In genomic region chr2:69017080-69017479, GRCh38 we compare ENCODE assay signal across 1 cellular context.
TF ChIP-seq lines count a peak whose summit lies in the region.

No MANE protein-coding gene starts in this region.

TF ChIP-seq in K562, 482 proteins besides CTCF, POLR2A, EP300 and RAD21 (continued from another document and continues in another):
- TF ChIP-seq FOXM1 (IDR thresholded peaks at IDR 0.05; ENCODE audit: low read depth) (no peak), FOXM1 (CRISPR knock-in tag; IDR thresholded peaks at IDR 0.05; ENCODE audit: low read depth) (no peak), THRB (CRISPR knock-in tag; conservative IDR thresholded peaks at IDR 0.05) (no peak), NFE2L1 (tag; IDR thresholded peaks at IDR 0.05; ENCODE audit: borderline replicate concordance, low read depth) (peak; percentile 87), HNRNPL (IDR thresholded peaks at IDR 0.05; ENCODE audit: low read depth, low read length) (no peak), MAFK (IDR thresholded peaks at IDR 0.05; ENCODE audit: low read length) (peak; percentile 97), ZNF316 (IDR thresholded peaks at IDR 0.05) (peak; percentile 98), ZBTB49 (CRISPR knock-in tag; IDR thresholded peaks at IDR 0.05; ENCODE audit: borderline replicate concordance) (no peak), PREB (CRISPR knock-in tag; IDR thresholded peaks at IDR 0.05) (no peak), CREB5 (CRISPR knock-in tag; IDR thresholded peaks at IDR 0.05) (no peak), ZNF253 (CRISPR knock-in tag; conservative IDR thresholded peaks at IDR 0.05) (no peak), TFAP4 (CRISPR knock-in tag; IDR thresholded peaks at IDR 0.05; ENCODE audit: borderline replicate concordance) (no peak), FIP1L1 (IDR thresholded peaks at IDR 0.05; ENCODE audit: low read depth, low read length, poor library complexity, severe bottlenecking) (no peak), GTF3C2 (IDR thresholded peaks at IDR 0.05; ENCODE audit: borderline replicate concordance, extremely low read depth, insufficient read length) (no peak), TCFL5 (CRISPR knock-in tag; conservative IDR thresholded peaks at IDR 0.05) (no peak), HMG20A (CRISPR knock-in tag; conservative IDR thresholded peaks at IDR 0.05) (no peak), CUX1 (CRISPR knock-in tag; IDR thresholded peaks at IDR 0.05) (no peak), CEBPB (tag; IDR thresholded peaks at IDR 0.05) (no peak), MAFG (tag; conservative IDR thresholded peaks at IDR 0.05) (peak; percentile 99), TRIM24 (IDR thresholded peaks at IDR 0.05) (no peak), MYNN (IDR thresholded peaks at IDR 0.05) (no peak), MYNN (CRISPR knock-in tag; IDR thresholded peaks at IDR 0.05) (no peak), ZNF77 (CRISPR knock-in tag; IDR thresholded peaks at IDR 0.05) (no peak), NR1H2 (CRISPR knock-in tag; IDR thresholded peaks at IDR 0.05) (no peak), TCF15 (CRISPR knock-in tag; IDR thresholded peaks at IDR 0.05) (no peak), HDAC2 (IDR thresholded peaks at IDR 0.05) (no peak), ZBTB8A (IDR thresholded peaks at IDR 0.05; ENCODE audit: partially characterized antibody) (no peak), ZFP30 (CRISPR knock-in tag; IDR thresholded peaks at IDR 0.05; ENCODE audit: borderline replicate concordance) (no peak), REST (CRISPR knock-in tag; IDR thresholded peaks at IDR 0.05; ENCODE audit: low read depth) (peak; percentile 62; the same call in 1 of the 2 replicates), RHOXF2B (CRISPR knock-in tag; conservative IDR thresholded peaks at IDR 0.05) (no peak), IFI16 (CRISPR knock-in tag; IDR thresholded peaks at IDR 0.05) (no peak), TCF7 (IDR thresholded peaks at IDR 0.05; ENCODE audit: borderline replicate concordance) (no peak), ZNF551 (CRISPR knock-in tag; IDR thresholded peaks at IDR 0.05) (no peak), CCAR2 (IDR thresholded peaks at IDR 0.05; ENCODE audit: low read depth, low read length) (no peak), RBBP5 (IDR thresholded peaks at IDR 0.05; ENCODE audit: borderline replicate concordance, insufficient read depth, low read length, poor library complexity, severe bottlenecking) (no peak), POLR2H (tag; IDR thresholded peaks at IDR 0.05; ENCODE audit: low read depth) (no peak), ZNF395 (CRISPR knock-in tag; IDR thresholded peaks at IDR 0.05) (no peak), EGR1 (conservative IDR thresholded peaks at IDR 0.05) (no peak), HNRNPH1 (optimal IDR thresholded peaks at IDR 0.05; ENCODE audit: low read depth, low read length) (no peak), GATA2 (CRISPR knock-in tag; IDR thresholded peaks at IDR 0.05) (no peak), MAFF (IDR thresholded peaks at IDR 0.05; ENCODE audit: low read length) (peak; percentile 97), ZNF717 (CRISPR knock-in tag; IDR thresholded peaks at IDR 0.05) (no peak)
